ENCODE assay signal across 10 cellular contexts in genomic region chr10:101741938-101742337, GRCh38. TPM values are rescaled to one million over a fixed set of nuclear protein-coding genes. Genes with fewer than 3 reads are reported as not detected.
"Had no signal": no experiment of that assay in that cellular context is flagged by ENCODE, and none has a peak within 500 bp of the region (broad histone marks: within the 10 kb centered on the region; RNA-seq: fewer than 3 reads in every experiment).

No MANE protein-coding gene starts in this region.

- H3K27ac ChIP-seq: HL-60, KMS-11 had no signal

- H3K4me2 ChIP-seq: KMS-11 had no signal

- ATAC-seq: HepG2 had no signal

- FAIRE-seq: HepG2, HTR-8/SVneo had no signal

- DNase-seq: IMR-90, KBM-7, KG1 had no signal

- H3K9ac ChIP-seq: KMS-11 had no signal

RNA-seq across cellular contexts. Expression of gene FGF8, which starts 34.0 kb away (rescaled TPM):
- total RNA-seq: HepG2, HT-29, HT1080, IMR-90 had no signal
- polyA plus RNA-seq: HepG2, IgD-negative memory B cell had no signal
